Comparison of ENCODE assay signal across 21 cellular contexts in genomic region chr22:39430576-39431150, GRCh38. TPM values are rescaled to one million over a fixed set of nuclear protein-coding genes. Genes with fewer than 3 reads are reported as not detected.
DNase-seq lines count a peak whose midpoint lies in the region; ATAC-seq, FAIRE-seq and TF ChIP-seq lines count a peak whose summit lies in the region.
"Had no signal": no experiment of that assay in that cellular context is flagged by ENCODE, and none has a peak within 500 bp of the region (broad histone marks: within the 10 kb centered on the region; RNA-seq: fewer than 3 reads in every experiment).

No MANE protein-coding gene starts in this region.

- FAIRE-seq in astrocyte (lab: Jason Lieb, UNC) (no peak), small intestine (lab: Jason Lieb, UNC) (no peak)
- FAIRE-seq: D721Med had no signal

- H4K91ac ChIP-seq in mesenchymal stem cell (ENCODE audit: low read length): no peak overlapping the region

- H3K4me3 Mint-ChIP-seq in HFFc6 (no peak overlapping the region), astrocyte (ENCODE audit: unreplicated experiment) (no peak overlapping the region)
- H3K4me3 Mint-ChIP-seq: activated CD4-positive, alpha-beta T cell treated with anti-CD3 and anti-CD28 coated beads, Interleukin-2, amount 10 ng/mL, durations not matched to agents 24 days and 14 days; activated naive CD8-positive, alpha-beta T cell treated with anti-CD3 and anti-CD28 coated beads, Interleukin-2, amount 50 U/mL, for 24 hours; activated T-cell treated with anti-CD3 and anti-CD28 coated beads, Interleukin-2, amount 50 U/mL, for 4 hours had no signal

- no peak overlapping the region for H3K23ac ChIP-seq in mesenchymal stem cell (ENCODE audit: low read length in 2 of 2)

- no peak overlapping the region for H4K8ac ChIP-seq in mesenchymal stem cell (ENCODE audit: low read length)

- H3K36me3 ChIP-seq in astrocyte (ENCODE audit: insufficient read depth, low read length) (no peaks in the 10 kb centered on the region), mesenchymal stem cell (ENCODE audit: control insufficient read depth in 1 of 2, insufficient read depth in 2 of 2, low read depth in 1 of 2, low read length in 2 of 2) (peaks cover 60 to 69% of the 10 kb centered on the region in 2 experiments), stomach smooth muscle (ENCODE audit: control insufficient read depth in 2 of 2, insufficient read depth in 2 of 2, low read length in 2 of 2) (peaks cover 43 to 48% of the 10 kb centered on the region in 2 donors), small intestine (ENCODE audit: control insufficient read depth in 2 of 2, insufficient read depth in 2 of 2, low read length in 2 of 2) (peaks cover 10 to 21% of the 10 kb centered on the region in 2 donors)

- DNase-seq in HFFc6 (no peak), astrocyte (ENCODE audit: low read depth) (no peak), mesenchymal stem cell (no peak), kidney glomerular epithelial cell (lab: John Stamatoyannopoulos, UW) (no peak), LoVo (ENCODE audit: low spot score) (no peak), small intestine (no peak)
- DNase-seq: activated CD4-positive, alpha-beta T cell treated with anti-CD3 and anti-CD28 coated beads, Interleukin-2, amount 10 ng/mL, durations not matched to agents 24 days and 14 days; activated naive CD8-positive, alpha-beta T cell treated with anti-CD3 and anti-CD28 coated beads, Interleukin-2, amount 50 U/mL, for 24 hours; activated T-cell treated with anti-CD3 and anti-CD28 coated beads, Interleukin-2, amount 50 U/mL, for 4 hours; dermis blood vessel endothelial cell; IMR-90; NCI-H1092 treated with DMSO at 0.1 percent for 48 hours; NCI-H2171; stimulated activated CD4-positive, alpha-beta T cell treated with anti-CD3 and anti-CD28 coated beads, Interleukin-2, amount 100 ng/mL, for 24 hours; T1000 had no signal

- peaks cover 4% of the 10 kb centered on the region for H3K79me1 ChIP-seq in mesenchymal stem cell (replicated peaks; ENCODE audit: low read length, poor library complexity, severe bottlenecking)

- H3K79me2 ChIP-seq in astrocyte (ENCODE audit: insufficient read depth, low read length): no peaks in the 10 kb centered on the region

- no peaks in the 10 kb centered on the region for H3K27me3 Mint-ChIP-seq in HFFc6 (ENCODE audit: insufficient read depth)
- no peaks in the 10 kb centered on the region for H3K27me3 Mint-ChIP-seq in astrocyte (ENCODE audit: low read depth, unreplicated experiment)
- H3K27me3 Mint-ChIP-seq: activated CD4-positive, alpha-beta T cell treated with anti-CD3 and anti-CD28 coated beads, Interleukin-2, amount 10 ng/mL, durations not matched to agents 24 days and 14 days; activated naive CD8-positive, alpha-beta T cell treated with anti-CD3 and anti-CD28 coated beads, Interleukin-2, amount 50 U/mL, for 24 hours had no signal

- H2BK12ac ChIP-seq in mesenchymal stem cell (ENCODE audit: low read length in 2 of 2): no peak overlapping the region

- no peaks in the 10 kb centered on the region for H4K20me1 ChIP-seq in astrocyte (ENCODE audit: insufficient read depth, low read length)

- H2AK5ac ChIP-seq in mesenchymal stem cell (ENCODE audit: low read length, severe bottlenecking): peak overlapping the region; percentile 15

- H2AFZ ChIP-seq in astrocyte (ENCODE audit: low read depth, low read length) (no peak overlapping the region), mesenchymal stem cell (ENCODE audit: low read depth, low read length) (no peak overlapping the region)

- no peak overlapping the region for H3K4me3 ChIP-seq in astrocyte (ENCODE audit: insufficient read depth, low read depth, low read length)
- H3K4me3 ChIP-seq in mesenchymal stem cell (ENCODE audit: insufficient read depth in 1 of 2, low read depth in 1 of 2, low read length in 2 of 2): no peak overlapping the region
- no peak overlapping the region for H3K4me3 ChIP-seq in stomach smooth muscle (ENCODE audit: low read length in 2 of 2)
- no peak overlapping the region for H3K4me3 ChIP-seq in small intestine (ENCODE audit: low read depth in 1 of 2, low read length in 2 of 2)
- H3K4me3 ChIP-seq: HAP-1, mucosa of descending colon, SJSA1 had no signal

- no peak overlapping the region for H3K4ac ChIP-seq in mesenchymal stem cell (ENCODE audit: low read depth in 1 of 2, low read length in 2 of 2)

- H3K18ac ChIP-seq in mesenchymal stem cell (ENCODE audit: low read depth in 1 of 2, low read length in 2 of 2): no peak overlapping the region

- H2BK120ac ChIP-seq in mesenchymal stem cell (ENCODE audit: low read depth, low read length): no peak overlapping the region

- H2BK15ac ChIP-seq in mesenchymal stem cell (ENCODE audit: low read depth, poor library complexity, severe bottlenecking): no peak overlapping the region

- H3K9ac ChIP-seq in astrocyte (ENCODE audit: low read length): peak overlapping the region; percentile 65
- peak overlapping the region; percentile 47 for H3K9ac ChIP-seq in mesenchymal stem cell (ENCODE audit: low read length)
- peak overlapping the region; percentile 20 to 55 for H3K9ac ChIP-seq in stomach smooth muscle (ENCODE audit: low read length in 2 of 2)

- 86% methylated on average over 10 of the region's 10 CpGs for WGBS in mesenchymal stem cell
- 80 to 86% (median 82%) methylated on average over 10 of the region's 10 CpGs for WGBS in small intestine, 3 donors

- H3K4me1 Mint-ChIP-seq in HFFc6 (ENCODE audit: low read depth): peaks cover 12% of the 10 kb centered on the region
- peaks cover 3% of the 10 kb centered on the region for H3K4me1 Mint-ChIP-seq in astrocyte (ENCODE audit: low read depth, unreplicated experiment)
- H3K4me1 Mint-ChIP-seq: activated CD4-positive, alpha-beta T cell treated with anti-CD3 and anti-CD28 coated beads, Interleukin-2, amount 10 ng/mL, durations not matched to agents 24 days and 14 days; activated naive CD8-positive, alpha-beta T cell treated with anti-CD3 and anti-CD28 coated beads, Interleukin-2, amount 50 U/mL, for 24 hours had no signal

- ATAC-seq in HG02571 (IDR thresholded peaks at IDR 0.05; ENCODE audit: unreplicated experiment): no peak
- ATAC-seq: activated naive CD8-positive, alpha-beta T cell treated with anti-CD3 and anti-CD28 coated beads, Interleukin-2, amount 50 U/mL, for 24 hours; activated T-cell treated with anti-CD3 and anti-CD28 coated beads, Interleukin-2, amount 50 U/mL, for 4 hours; mucosa of descending colon had no signal

- H3K9me3 ChIP-seq in astrocyte (ENCODE audit: insufficient read depth, low read depth, low read length) (no peaks in the 10 kb centered on the region), mesenchymal stem cell (ENCODE audit: control insufficient read depth, low read length) (no peaks in the 10 kb centered on the region), stomach smooth muscle (ENCODE audit: control insufficient read depth in 2 of 2, low read length in 2 of 2) (no peaks in the 10 kb centered on the region), small intestine (ENCODE audit: control insufficient read depth, low read depth) (no peaks in the 10 kb centered on the region)
- H3K9me3 ChIP-seq: HAP-1, mucosa of descending colon, SJSA1 had no signal

- H2BK5ac ChIP-seq in mesenchymal stem cell (ENCODE audit: low read depth, low read length, poor library complexity, severe bottlenecking): no peak overlapping the region

- peak overlapping the region; percentile 57; the same call in 1 of the 2 replicates for H3K27ac Mint-ChIP-seq in HFFc6
- no peak overlapping the region for H3K27ac Mint-ChIP-seq in astrocyte (ENCODE audit: unreplicated experiment)
- H3K27ac Mint-ChIP-seq: activated CD4-positive, alpha-beta T cell treated with anti-CD3 and anti-CD28 coated beads, Interleukin-2, amount 10 ng/mL, durations not matched to agents 24 days and 14 days; activated naive CD8-positive, alpha-beta T cell treated with anti-CD3 and anti-CD28 coated beads, Interleukin-2, amount 50 U/mL, for 24 hours had no signal

- peak overlapping the region; percentile 71 for H3K27ac ChIP-seq in astrocyte (ENCODE audit: low read depth, low read length)
- H3K27ac ChIP-seq in mesenchymal stem cell (ENCODE audit: low read length, poor library complexity, severe bottlenecking): no peak overlapping the region
- H3K27ac ChIP-seq in stomach smooth muscle (ENCODE audit: low read length): peak overlapping the region; percentile 66
- peak overlapping the region in 1 of 2 donors; percentile 83 for H3K27ac ChIP-seq in small intestine (ENCODE audit: low read depth in 1 of 2, low read length in 1 of 2)
- H3K27ac ChIP-seq: SJSA1 had no signal

- H3K14ac ChIP-seq in mesenchymal stem cell (ENCODE audit: low read length in 2 of 2): peak overlapping the region in 1 of 2 experiments; percentile 22

- H3K36me3 Mint-ChIP-seq in HFFc6 (ENCODE audit: low read depth): no peaks in the 10 kb centered on the region; the same call in 1 of the 2 replicates
- peaks cover 8% of the 10 kb centered on the region for H3K36me3 Mint-ChIP-seq in astrocyte (ENCODE audit: low read depth, unreplicated experiment)

- no peaks in the 10 kb centered on the region for H3K27me3 ChIP-seq in astrocyte (ENCODE audit: insufficient read depth, low read length)
- H3K27me3 ChIP-seq in mesenchymal stem cell (ENCODE audit: control insufficient read depth in 1 of 2, insufficient read depth in 1 of 2, low read length in 2 of 2): no peaks in the 10 kb centered on the region
- no peaks in the 10 kb centered on the region for H3K27me3 ChIP-seq in stomach smooth muscle (ENCODE audit: control insufficient read depth in 1 of 2, insufficient read depth in 2 of 2, low read length in 2 of 2)
- no peaks in the 10 kb centered on the region for H3K27me3 ChIP-seq in small intestine (ENCODE audit: control insufficient read depth in 2 of 2, insufficient read depth in 2 of 2, low read length in 2 of 2)
- H3K27me3 ChIP-seq: SJSA1 had no signal

- H3K4me1 ChIP-seq in astrocyte (ENCODE audit: insufficient read depth, low read length): peaks cover 27% of the 10 kb centered on the region
- peaks cover 32% of the 10 kb centered on the region for H3K4me1 ChIP-seq in mesenchymal stem cell (ENCODE audit: control insufficient read depth, insufficient read depth, low read depth, low read length)
- H3K4me1 ChIP-seq in stomach smooth muscle (ENCODE audit: control insufficient read depth, insufficient read depth, low read length): peaks cover 20% of the 10 kb centered on the region
- peaks cover 0 to 3% of the 10 kb centered on the region in 2 donors for H3K4me1 ChIP-seq in small intestine (ENCODE audit: control insufficient read depth in 2 of 2, insufficient read depth in 1 of 2, low read depth in 1 of 2, low read length in 1 of 2)
- H3K4me1 ChIP-seq: HAP-1, SJSA1 had no signal

- H3K9me3 Mint-ChIP-seq in HFFc6: no peaks in the 10 kb centered on the region
- H3K9me3 Mint-ChIP-seq in astrocyte (ENCODE audit: unreplicated experiment): no peaks in the 10 kb centered on the region
- H3K9me3 Mint-ChIP-seq: activated CD4-positive, alpha-beta T cell treated with anti-CD3 and anti-CD28 coated beads, Interleukin-2, amount 10 ng/mL, durations not matched to agents 24 days and 14 days; activated naive CD8-positive, alpha-beta T cell treated with anti-CD3 and anti-CD28 coated beads, Interleukin-2, amount 50 U/mL, for 24 hours; activated T-cell treated with anti-CD3 and anti-CD28 coated beads, Interleukin-2, amount 50 U/mL, for 4 hours had no signal

- H3K4me2 ChIP-seq in astrocyte (ENCODE audit: low read length): no peak overlapping the region
- no peak overlapping the region for H3K4me2 ChIP-seq in mesenchymal stem cell (ENCODE audit: low read length, poor library complexity, severe bottlenecking)

- no peak for TF ChIP-seq CTCF in HFFc6 (IDR thresholded peaks at IDR 0.05)
- TF ChIP-seq CTCF in astrocyte (IDR thresholded peaks at IDR 0.05; ENCODE audit: insufficient read depth, low read depth, low read length): no peak

RNA-seq across cellular contexts. Expression of gene MGAT3, which starts 26.1 kb away (rescaled TPM):
- total RNA-seq in HFFc6 (2021; fragmentation: NEBNext Ultra II Directional; extraction: Animal tissue kit (Norgen Biotek cat#: 25700)): not detected
- 7.9 and 9.7 TPM in 2 replicates for total RNA-seq in astrocyte
- polyA plus RNA-seq in mesenchymal stem cell (2013, experiment 1 of 2): 2.1 TPM
- polyA plus RNA-seq in mesenchymal stem cell (2013, experiment 2 of 2): 2.0 TPM
- 10 to 100 TPM; 11.1 to 21.6 (median 12.7) TPM for polyA plus RNA-seq in small intestine

RNA-seq across cellular contexts. Expression of gene TAB1, which starts 31.1 kb away (rescaled TPM):
- 10 to 100 TPM; 16.0 to 21.2 (median 17.8) TPM for total RNA-seq in HFFc6 (2021; fragmentation: NEBNext Ultra II Directional; extraction: Animal tissue kit (Norgen Biotek cat#: 25700))
- total RNA-seq in astrocyte: 13.4 and 13.8 TPM in 2 replicates
- 10.8 TPM for polyA plus RNA-seq in mesenchymal stem cell (2013, experiment 1 of 2)
- polyA plus RNA-seq in mesenchymal stem cell (2013, experiment 2 of 2): 11.1 TPM
- 10 to 100 TPM; 11.1 to 17.1 (median 17.0) TPM for polyA plus RNA-seq in small intestine
